8 cellular contexts compared by ENCODE assay signal in the genomic region with DNA sequence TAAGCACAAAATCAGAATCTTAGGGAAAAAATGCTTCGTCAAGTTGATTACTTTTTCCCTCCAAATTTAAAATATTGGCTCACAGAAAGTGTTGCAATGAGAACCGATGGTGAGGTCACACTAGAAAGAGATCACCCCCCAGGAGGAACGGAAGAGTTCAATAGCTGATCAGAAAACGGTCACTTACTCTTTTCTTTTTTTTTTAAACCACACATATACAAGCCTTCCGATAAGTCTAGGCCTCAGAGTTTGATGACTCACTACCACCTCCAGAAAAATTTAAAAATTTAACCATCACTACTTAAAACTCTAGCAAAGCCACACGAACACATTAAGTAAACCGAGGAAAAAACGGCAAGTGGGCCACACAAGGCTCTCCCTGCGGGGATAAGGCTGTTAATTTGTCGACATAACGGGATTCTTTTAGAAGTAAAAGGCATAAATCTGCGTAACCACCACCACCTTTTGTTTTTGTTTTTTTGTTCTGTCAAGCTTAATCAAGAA. TPM values are rescaled to one million over a fixed set of nuclear protein-coding genes. Genes with fewer than 3 reads are reported as not detected.
DNase-seq lines count a peak whose midpoint lies in the region; ATAC-seq and TF ChIP-seq lines count a peak whose summit lies in the region.

No MANE protein-coding gene starts in this region.

- H3K4me1 Mint-ChIP-seq in nephron = peaks cover 41% of the 10 kb centered on the region

- DNase-seq in EL = peak; percentile 71
- peak; percentile 66 for DNase-seq in OCI-M1 (lab: John Stamatoyannopoulos, UW)
- DNase-seq in dermis blood vessel endothelial cell = peak; percentile 44
- DNase-seq in NCI-H1048 (lab: John Stamatoyannopoulos, UW) = no peak
- DNase-seq in cerebellar nuclear complex (lab: John Stamatoyannopoulos, UW) = no peak

- TF ChIP-seq CTCF in nephron (IDR thresholded peaks at IDR 0.05; ENCODE audit: unreplicated experiment in 3 of 3) = no peak

- H3K27ac Mint-ChIP-seq in nephron = peak overlapping the region; percentile 91 to 99 (median 98)

- H3K36me3 Mint-ChIP-seq in nephron (ENCODE audit: low read depth) = peaks cover 20% of the 10 kb centered on the region

- H3K4me3 Mint-ChIP-seq in nephron = peak overlapping the region; percentile 98 to 100 (median 99)

- no peaks in the 10 kb centered on the region for H3K27me3 Mint-ChIP-seq in nephron (ENCODE audit: low read depth)

- no peaks in the 10 kb centered on the region for H3K9me3 Mint-ChIP-seq in nephron

- ATAC-seq in GM18873 (IDR thresholded peaks at IDR 0.05; ENCODE audit: low FRiP score, unreplicated experiment) (no peak), GM19035 (IDR thresholded peaks at IDR 0.05; ENCODE audit: unreplicated experiment) (no peak)

RNA-seq across cellular contexts. Expression of gene SURF4, which starts 1.2 kb away (rescaled TPM):
- 370 and 397 TPM in 2 replicates for total RNA-seq in dermis blood vessel endothelial cell

RNA-seq across cellular contexts. Expression of gene STKLD1, which starts 1.5 kb away (rescaled TPM):
- 0.47 and 1.2 TPM in 2 replicates for total RNA-seq in dermis blood vessel endothelial cell

RNA-seq across cellular contexts. Expression of gene SURF2, which starts 18.3 kb away (rescaled TPM):
- 11.2 and 11.7 TPM in 2 replicates for total RNA-seq in dermis blood vessel endothelial cell

RNA-seq across cellular contexts. Expression of gene SURF1, which starts 18.4 kb away (rescaled TPM):
- total RNA-seq in dermis blood vessel endothelial cell = 15.3 and 31.1 TPM in 2 replicates

RNA-seq across cellular contexts. Expression of gene RPL7A, which starts 26.6 kb away (rescaled TPM):
- 1,936 and 2,833 TPM in 2 replicates for total RNA-seq in dermis blood vessel endothelial cell

Comparison
In these comparisons a context has a peak if more than half of its experiments do, and no peak if none do; other contexts are left out.
1. DNase-seq: peak in EL (single experiment), OCI-M1 (single experiment) and dermis blood vessel endothelial cell (single experiment); none in NCI-H1048 (single experiment) and cerebellar nuclear complex (0 of 2).